21 cellular contexts compared by ENCODE assay signal in genomic region chr5:146540421-146540820, GRCh38. TPM values are rescaled to one million over a fixed set of nuclear protein-coding genes. Genes with fewer than 3 reads are reported as not detected.
"Had no signal": no experiment of that assay in that cellular context is flagged by ENCODE, and none has a peak within 500 bp of the region (broad histone marks: within the 10 kb centered on the region; RNA-seq: fewer than 3 reads in every experiment).

No MANE protein-coding gene starts in this region.

- H3K36me3 ChIP-seq: esophagus muscularis mucosa, gastrocnemius medialis, heart right ventricle, lower lobe of right lung, neural progenitor cell, right lobe of liver, suprapubic skin had no signal

- H3K9me3 ChIP-seq: esophagus muscularis mucosa, gastrocnemius medialis, heart right ventricle, lower lobe of right lung, psoas muscle, right lobe of liver, suprapubic skin had no signal

- H3K27me3 Mint-ChIP-seq: activated naive CD8-positive, alpha-beta T cell treated with anti-CD3 and anti-CD28 coated beads for 36 hours had no signal

- H3K9ac ChIP-seq: neural progenitor cell had no signal

- H3K4me3 ChIP-seq: esophagus muscularis mucosa, gastrocnemius medialis, heart right ventricle, lower lobe of right lung, neural progenitor cell, psoas muscle, right lobe of liver, suprapubic skin had no signal

- DNase-seq: activated B cell treated with CpG ODN at 0.5 μM for 24 hours; activated CD4-positive, alpha-beta T cell treated with anti-CD3 and anti-CD28 coated beads, Interleukin-2, amount 10 ng/mL, durations not matched to agents 7 days and 5 days; activated CD8-positive, alpha-beta memory T cell treated with anti-CD3 and anti-CD28 coated beads, Interleukin-2, amount 50 U/mL, for 48 hours; activated naive CD8-positive, alpha-beta T cell treated with anti-CD3 and anti-CD28 coated beads for 36 hours; anterior cingulate cortex; endodermal cell; gastrocnemius medialis; heart right ventricle; left colon; lower lobe of right lung; psoas muscle; right lobe of liver; stimulated activated naive CD8-positive, alpha-beta T cell treated with anti-CD3 and anti-CD28 coated beads, Interleukin-15, Interleukin-2, amounts not matched to agents 100 U/mL and 50 U/mL, for 24 hours; trophoblast cell had no signal

- H3K36me3 Mint-ChIP-seq: activated naive CD8-positive, alpha-beta T cell treated with anti-CD3 and anti-CD28 coated beads for 36 hours; neural progenitor cell had no signal

- H3K9me3 Mint-ChIP-seq: activated B cell treated with CpG ODN at 0.5 μM for 24 hours; activated CD4-positive, alpha-beta T cell treated with anti-CD3 and anti-CD28 coated beads, Interleukin-2, amount 10 ng/mL, durations not matched to agents 7 days and 5 days; activated naive CD8-positive, alpha-beta T cell treated with anti-CD3 and anti-CD28 coated beads for 36 hours; endodermal cell; neural progenitor cell had no signal

- H3K4me1 ChIP-seq: esophagus muscularis mucosa, gastrocnemius medialis, heart right ventricle, lower lobe of right lung, neural progenitor cell, psoas muscle had no signal

- H2AFZ ChIP-seq: neural progenitor cell had no signal

- H3K4me3 Mint-ChIP-seq: activated B cell treated with CpG ODN at 0.5 μM for 24 hours; activated CD4-positive, alpha-beta T cell treated with anti-CD3 and anti-CD28 coated beads, Interleukin-2, amount 10 ng/mL, durations not matched to agents 7 days and 5 days; activated naive CD8-positive, alpha-beta T cell treated with anti-CD3 and anti-CD28 coated beads for 36 hours; endodermal cell; neural progenitor cell had no signal

- H3K27ac ChIP-seq: esophagus muscularis mucosa, gastrocnemius medialis, heart right ventricle, lower lobe of right lung, neural progenitor cell, psoas muscle, right lobe of liver, suprapubic skin had no signal

- H3K4me1 Mint-ChIP-seq: activated CD4-positive, alpha-beta T cell treated with anti-CD3 and anti-CD28 coated beads, Interleukin-2, amount 10 ng/mL, durations not matched to agents 7 days and 5 days; activated naive CD8-positive, alpha-beta T cell treated with anti-CD3 and anti-CD28 coated beads for 36 hours had no signal

- H3K27me3 ChIP-seq: esophagus muscularis mucosa, gastrocnemius medialis, neural progenitor cell, right lobe of liver, suprapubic skin had no signal

- ATAC-seq: gastrocnemius medialis; heart right ventricle; left colon; lower lobe of right lung; psoas muscle; right lobe of liver; stimulated activated naive CD8-positive, alpha-beta T cell treated with anti-CD3 and anti-CD28 coated beads, Interleukin-15, Interleukin-2, amounts not matched to agents 100 U/mL and 50 U/mL, for 24 hours had no signal

- H3K4me2 ChIP-seq: neural progenitor cell had no signal

RNA-seq across cellular contexts. Expression of gene GPR151, which starts 24.4 kb away (rescaled TPM):
- total RNA-seq: activated B cell treated with CpG ODN at 0.5 μM for 24 hours; activated CD4-positive, alpha-beta T cell treated with anti-CD3 and anti-CD28 coated beads, Interleukin-2, amount 10 ng/mL, durations not matched to agents 7 days and 5 days; activated naive CD8-positive, alpha-beta T cell treated with anti-CD3 and anti-CD28 coated beads for 36 hours; chondrocyte; dermis microvascular lymphatic vessel endothelial cell; esophagus muscularis mucosa; gastrocnemius medialis; heart right ventricle; left colon; lower lobe of right lung; osteocyte; psoas muscle; right lobe of liver; suprapubic skin; T-helper 2 cell treated with Interferon-gamma antibody and Interleukin-4, amounts not matched to agents 100 ng/mL and 5 ng/mL, for 36 hours had no signal
